ENCODE assay signal across 9 cellular contexts in the genomic region with DNA sequence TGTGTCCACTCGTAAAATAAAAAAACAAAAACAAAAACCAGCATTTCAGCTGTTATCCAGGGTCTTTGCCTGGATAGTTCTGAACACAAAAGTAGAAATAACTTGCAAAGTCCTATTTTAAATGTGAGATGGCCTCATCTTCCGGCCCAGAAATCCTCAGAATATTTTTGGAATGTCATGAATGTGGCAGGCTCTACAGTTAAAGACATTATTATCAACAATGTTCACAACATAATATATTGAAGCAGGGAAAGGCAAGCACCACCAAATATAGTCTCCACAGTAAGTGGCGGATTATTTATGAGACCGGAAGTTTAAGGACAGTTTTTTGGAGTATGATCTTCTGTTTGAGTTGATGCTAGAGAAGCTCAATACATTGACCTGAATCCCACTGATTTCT. TPM values are rescaled to one million over a fixed set of nuclear protein-coding genes. Genes with fewer than 3 reads are reported as not detected.
A peak's percentile ranks its signal among the peaks of the same experiment; 100 is the strongest.
DNase-seq lines count a peak whose midpoint lies in the region; ATAC-seq and TF ChIP-seq lines count a peak whose summit lies in the region.
"Had no signal": no experiment of that assay in that cellular context is flagged by ENCODE, and none has a peak within 500 bp of the region (broad histone marks: within the 10 kb centered on the region; RNA-seq: fewer than 3 reads in every experiment).

No MANE protein-coding gene starts in this region.

- in situ Hi-C loops in astrocyte of the cerebellum (cut with HindIII; ENCODE audit: low sequenced_read_pairs), result no loop called here

- H3K4me1 ChIP-seq in heart right ventricle (peaks cover 12 to 44% (median 37%) of the 10 kb centered on the region in 9 donors), lower lobe of right lung (peaks cover 31% of the 10 kb centered on the region), uterus (peaks cover 0 to 14% of the 10 kb centered on the region in 2 donors)

- 57% methylated on average over 4 of the region's 4 CpGs for WGBS in heart right ventricle, 2 donors

- H3K4me3 ChIP-seq in heart right ventricle (peak overlapping the region in 1 of 10 donors; percentile 93), astrocyte of the cerebellum (ENCODE audit: low read depth, low read length) (peak overlapping the region; percentile 75), lower lobe of right lung (peak overlapping the region; percentile 85), uterus (no peak overlapping the region)

- H3K9me3 ChIP-seq in heart right ventricle (no peaks in the 10 kb centered on the region), lower lobe of right lung (no peaks in the 10 kb centered on the region), uterus (no peaks in the 10 kb centered on the region)

- DNase-seq in heart right ventricle, result no peak
- no peak for DNase-seq in Right ventricle myocardium superior
- no peak for DNase-seq in astrocyte of the cerebellum (ENCODE audit: low read depth)
- DNase-seq in lower lobe of right lung, result no peak
- DNase-seq in uterus, result no peak
- no peak for DNase-seq in NCI-H187 treated with DMSO at 0.1 percent for 48 hours (lab: John Stamatoyannopoulos, UW)
- DNase-seq: stimulated activated CD4-positive, alpha-beta T cell treated with anti-CD3 and anti-CD28 coated beads, Interleukin-2, amount 100 ng/mL, for 48 hours had no signal

- no peak for ATAC-seq in heart right ventricle
- no peak for ATAC-seq in Right ventricle myocardium superior (ENCODE audit: poor library complexity)
- no peak for ATAC-seq in lower lobe of right lung
- no peak for ATAC-seq in GM21576 (IDR thresholded peaks at IDR 0.05; ENCODE audit: unreplicated experiment)
- no peak for ATAC-seq in HG03521 (IDR thresholded peaks at IDR 0.05; ENCODE audit: unreplicated experiment)

- H3K27me3 ChIP-seq in heart right ventricle (peaks cover 0 to 27% (median 0%) of the 10 kb centered on the region in 7 donors), lower lobe of right lung (ENCODE audit: low read depth) (no peaks in the 10 kb centered on the region), uterus (no peaks in the 10 kb centered on the region)

- TF ChIP-seq POLR2A in uterus (IDR thresholded peaks at IDR 0.05), result no peak

- intact Hi-C loops in heart right ventricle (cut with DNase I), result loop anchor here in 7 of 10 donors (2.0 to 10.0 kb wide), 6 partner anchors 41 to 62 kb away; no protein-coding TSS in a partner anchor
- intact Hi-C loops in Right ventricle myocardium superior (cut with DNase I), result loop anchor here (2.0 kb wide), 1 partner anchor 63 kb away; no protein-coding TSS in a partner anchor
- intact Hi-C loops in lower lobe of right lung (cut with DNase I), result no loop called here
- intact Hi-C loops in uterus (cut with DNase I; ENCODE audit: low total_unique reads), result no loop called here

- peak overlapping the region in 8 of 10 donors; percentile 54 to 96 (median 92) for H3K27ac ChIP-seq in heart right ventricle
- peak overlapping the region; percentile 87 for H3K27ac ChIP-seq in lower lobe of right lung
- peak overlapping the region; percentile 83 to 85 for H3K27ac ChIP-seq in uterus

- TF ChIP-seq CTCF in heart right ventricle (IDR thresholded peaks at IDR 0.05) (no peak), astrocyte of the cerebellum (IDR thresholded peaks at IDR 0.05; ENCODE audit: low read depth, low read length, missing control alignments) (no peak), lower lobe of right lung (IDR thresholded peaks at IDR 0.05) (no peak), uterus (IDR thresholded peaks at IDR 0.05) (no peak)

- H3K36me3 ChIP-seq in heart right ventricle (no peaks in the 10 kb centered on the region), lower lobe of right lung (no peaks in the 10 kb centered on the region), uterus (no peaks in the 10 kb centered on the region)

RNA-seq across cellular contexts. Expression of gene C1orf198, which starts 1.2 kb away (rescaled TPM):
- total RNA-seq in heart right ventricle, result 10 to 100 TPM; 33.4 to 66.0 (median 46.0) TPM
- 10 to 100 TPM; 26.0 to 36.4 TPM for polyA plus RNA-seq in heart right ventricle
- 43.1 TPM for total RNA-seq in Right ventricle myocardium superior
- 101 TPM for total RNA-seq in lower lobe of right lung
- total RNA-seq in uterus, result 10 to 100 TPM; 41.0 to 80.0 (median 60.8) TPM

Comparison
In these comparisons a context has a peak if more than half of its experiments do, and no peak if none do; other contexts are left out.
1. H3K4me3 ChIP-seq: peak in astrocyte of the cerebellum (single experiment) and lower lobe of right lung (single experiment); none in uterus (0 of 2).
2. intact Hi-C loops: an anchor here in heart right ventricle (2.0 to 10.0 kb wide) and Right ventricle myocardium superior (2.0 kb wide); none called in lower lobe of right lung and uterus.
3. Peak in every context shown above with its lines, with median percentiles within 50 percentile points of each other: H3K27ac ChIP-seq.